In the genomic region with DNA sequence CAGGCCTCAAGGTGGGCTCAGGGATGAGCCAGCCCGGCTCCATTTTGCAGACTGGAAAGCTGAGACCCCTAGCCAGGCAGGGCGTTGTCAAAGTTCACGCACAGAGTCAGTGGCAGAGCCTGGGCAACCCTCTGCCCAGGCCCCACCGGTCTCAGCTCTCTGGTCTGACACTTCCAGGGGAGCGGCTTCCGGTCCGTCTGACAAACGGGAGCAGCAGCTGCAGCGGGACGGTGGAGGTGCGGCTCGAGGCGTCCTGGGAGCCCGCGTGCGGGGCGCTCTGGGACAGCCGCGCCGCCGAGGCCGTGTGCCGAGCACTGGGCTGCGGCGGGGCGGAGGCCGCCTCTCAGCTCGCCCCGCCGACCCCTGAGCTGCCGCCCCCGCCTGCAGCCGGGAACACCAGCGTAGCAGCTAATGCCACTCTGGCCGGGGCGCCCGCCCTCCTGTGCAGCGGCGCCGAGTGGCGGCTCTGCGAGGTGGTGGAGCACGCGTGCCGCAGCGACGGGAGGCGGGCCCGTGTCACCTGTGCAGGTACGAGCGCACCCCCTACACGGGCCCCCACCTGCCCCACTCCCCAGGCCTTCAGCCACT, we compare ENCODE assay signal across 9 cellular contexts. TPM values are rescaled to one million over a fixed set of nuclear protein-coding genes. Genes with fewer than 3 reads are reported as not detected.
DNase-seq lines count a peak whose midpoint lies in the region; ATAC-seq, FAIRE-seq and TF ChIP-seq lines count a peak whose summit lies in the region.
"Had no signal": no experiment of that assay in that cellular context is flagged by ENCODE, and none has a peak within 500 bp of the region (broad histone marks: within the 10 kb centered on the region; RNA-seq: fewer than 3 reads in every experiment).

No MANE protein-coding gene starts in this region.

- H2AFZ ChIP-seq in K562 (ENCODE audit: low read depth, low read length), result no peak overlapping the region

- TF ChIP-seq POLR2A in K562 (conservative IDR thresholded peaks at IDR 0.05), result no peak
- TF ChIP-seq POLR2A in lower leg skin (IDR thresholded peaks at IDR 0.05), result no peak

- H3K9ac ChIP-seq in K562 (ENCODE audit: insufficient read depth in 1 of 2, low read depth in 2 of 2, low read length in 2 of 2), result no peak overlapping the region

- ATAC-seq in K562, result peak; percentile 18; the same call in 1 of the 3 replicates
- ATAC-seq in memory B cell (ENCODE audit: low read depth), result peak; percentile 82
- ATAC-seq in HG03354 (IDR thresholded peaks at IDR 0.05; ENCODE audit: poor library complexity, severe bottlenecking, unreplicated experiment), result no peak
- ATAC-seq in GM18502 (IDR thresholded peaks at IDR 0.05; ENCODE audit: poor library complexity, unreplicated experiment), result no peak

- no peaks in the 10 kb centered on the region for H3K9me1 ChIP-seq in K562 (ENCODE audit: control insufficient read depth, insufficient read depth, low read length)

- H3K36me3 Mint-ChIP-seq in activated naive CD4-positive, alpha-beta T cell treated with anti-CD3 and anti-CD28 coated beads, Interleukin-2, amount 50 U/mL, for 24 hours, result peaks cover 26% of the 10 kb centered on the region
- no peaks in the 10 kb centered on the region for H3K36me3 Mint-ChIP-seq in memory B cell
- no peaks in the 10 kb centered on the region for H3K36me3 Mint-ChIP-seq in type B pancreatic cell

- H3K4me3 Mint-ChIP-seq in activated naive CD4-positive, alpha-beta T cell treated with anti-CD3 and anti-CD28 coated beads, Interleukin-2, amount 50 U/mL, for 24 hours, result peak overlapping the region; percentile 55
- H3K4me3 Mint-ChIP-seq in memory B cell (peak overlapping the region; percentile 88), type B pancreatic cell (peak overlapping the region; percentile 85)

- intact Hi-C loops in K562 (cut with micrococcal nuclease) (no loop called here), lower leg skin (cut with DNase I; ENCODE audit: low total_unique reads) (no loop called here)

- POLR2A ChIA-PET in K562 (lab: Yijun Ruan, JAX), result interaction anchor here (0.6 kb wide), 1 partner anchor 212 kb away, joined by 3 read pairs; no protein-coding TSS in a partner anchor

- peak overlapping the region; percentile 90 for H3K27ac Mint-ChIP-seq in activated naive CD4-positive, alpha-beta T cell treated with anti-CD3 and anti-CD28 coated beads, Interleukin-2, amount 50 U/mL, for 24 hours
- H3K27ac Mint-ChIP-seq in memory B cell (no peak overlapping the region), type B pancreatic cell (no peak overlapping the region)

- H3K27me3 ChIP-seq in K562 (ENCODE audit: control insufficient read depth in 2 of 2, insufficient read depth in 2 of 2, low read length in 2 of 2), result peaks cover 65 to 84% of the 10 kb centered on the region in 2 experiments

- H3K27ac ChIP-seq in K562 (ENCODE audit: extremely low read depth, low read depth, low read length), result no peak overlapping the region

- TF ChIP-seq RAD21 in K562 (CRISPR knock-in tag; conservative IDR thresholded peaks at IDR 0.05 in 1 of 2, IDR thresholded peaks at IDR 0.05 in 1 of 2), result no peak

- in situ Hi-C loops in K562 (cut with MboI), result no loop called here

- no peak for DNase-seq in activated naive CD4-positive, alpha-beta T cell treated with anti-CD3 and anti-CD28 coated beads, Interleukin-2, amount 50 U/mL, for 16 hours
- DNase-seq in K562 (ENCODE audit: extremely low read depth in 1 of 4, low spot score in 3 of 4) (peak in 1 of 4 experiments; percentile 19), memory B cell (ENCODE audit: low spot score in 2 of 2) (no peak), type B pancreatic cell (ENCODE audit: extremely low spot score, unreplicated experiment) (no peak), lower leg skin (ENCODE audit: low spot score in 2 of 2) (no peak)

- H3K79me2 ChIP-seq in K562 (ENCODE audit: control insufficient read depth, insufficient read depth, low read length), result no peaks in the 10 kb centered on the region

- peaks cover 8% of the 10 kb centered on the region; the same call in 1 of the 2 replicates for H4K20me1 ChIP-seq in K562 (replicated peaks; ENCODE audit: control insufficient read depth, insufficient read depth, low read length)

- peaks cover 84% of the 10 kb centered on the region for H3K4me1 Mint-ChIP-seq in activated naive CD4-positive, alpha-beta T cell treated with anti-CD3 and anti-CD28 coated beads, Interleukin-2, amount 50 U/mL, for 24 hours
- H3K4me1 Mint-ChIP-seq in memory B cell (peaks cover 10% of the 10 kb centered on the region), type B pancreatic cell (ENCODE audit: unreplicated experiment) (peaks cover 27% of the 10 kb centered on the region)

- BruUV-seq in K562 (replicated peaks; lab: Mats Ljungman, UMichigan), result no TSS peak

- H3K4me1 ChIP-seq in K562 (replicated peaks in 1 of 2; ENCODE audit: control insufficient read depth in 2 of 2, insufficient read depth in 2 of 2, low read length in 2 of 2), result peaks cover 0 to 20% of the 10 kb centered on the region in 2 experiments; a peak in 3 of 5 replicates

- 6% methylated on average over 45 of the region's 52 CpGs for WGBS in K562 (ENCODE audit: insufficient coverage, low coverage, missing lambda C conversion rate)
- WGBS in lower leg skin, 2 donors, result 13 to 86% methylated on average over 1 to 6 of the region's 52 CpGs

- no peaks in the 10 kb centered on the region for H3K27me3 Mint-ChIP-seq in activated naive CD4-positive, alpha-beta T cell treated with anti-CD3 and anti-CD28 coated beads, Interleukin-2, amount 50 U/mL, for 24 hours
- H3K27me3 Mint-ChIP-seq in memory B cell, result peaks cover 5% of the 10 kb centered on the region
- H3K27me3 Mint-ChIP-seq in type B pancreatic cell, result peaks cover 35% of the 10 kb centered on the region

- FAIRE-seq in K562 (lab: Jason Lieb, UNC), result no peak
- FAIRE-seq: G401.6 had no signal

- no peak overlapping the region for H3K4me2 ChIP-seq in K562 (ENCODE audit: insufficient read depth, low read length)

- no peak for TF ChIP-seq EP300 in K562 (IDR thresholded peaks at IDR 0.05; ENCODE audit: low read length)

- H3K9me3 ChIP-seq in K562 (replicated peaks; ENCODE audit: control insufficient read depth, insufficient read depth, low read depth, low read length), result no peaks in the 10 kb centered on the region

- H3K9me3 Mint-ChIP-seq in activated naive CD4-positive, alpha-beta T cell treated with anti-CD3 and anti-CD28 coated beads, Interleukin-2, amount 50 U/mL, for 24 hours, result no peaks in the 10 kb centered on the region
- H3K9me3 Mint-ChIP-seq in memory B cell (no peaks in the 10 kb centered on the region), type B pancreatic cell (no peaks in the 10 kb centered on the region)

- no peak for TF ChIP-seq CTCF in K562 (IDR thresholded peaks at IDR 0.05 in 2 of 3, conservative IDR thresholded peaks at IDR 0.05 in 1 of 3; ENCODE audit: insufficient read depth in 2 of 3, low read depth in 1 of 3, low read length in 3 of 3)
- no peak for TF ChIP-seq CTCF in type B pancreatic cell (conservative IDR thresholded peaks at IDR 0.05)
- no peak for TF ChIP-seq CTCF in lower leg skin (IDR thresholded peaks at IDR 0.05)

- H3K36me3 ChIP-seq in K562 (ENCODE audit: control insufficient read depth, insufficient read depth, low read length), result no peaks in the 10 kb centered on the region

- CTCF ChIA-PET in K562 (lab: Yijun Ruan, JAX; ENCODE audit: low intra/inter-chr PET ratio), result no interaction called here

- H3K4me3 ChIP-seq in K562 (no peak overlapping the region), lower leg skin (ENCODE audit: low read depth, poor library complexity, severe bottlenecking) (no peak overlapping the region)

TF ChIP-seq in K562, 482 proteins besides CTCF, POLR2A, EP300 and RAD21 (continues in another document):
- TF ChIP-seq GABPA (tag; conservative IDR thresholded peaks at IDR 0.05; ENCODE audit: low read depth), result 0 out of 2 replicates have a peak, but pooled peaks have one; percentile 13

RNA-seq across cellular contexts. Expression of a gene that starts 36.0 kb away (rescaled TPM):
- not detected in 2 replicates for total RNA-seq in K562 (2011; cell fraction: chromatin; rRNA removed; ENCODE audit: low replicate concordance)
- total RNA-seq in K562 (2011; cell fraction: nucleolus; rRNA removed), result not detected in 2 replicates
- not detected in 2 replicates for total RNA-seq in K562 (2011; cell fraction: nucleoplasm; rRNA removed)
- total RNA-seq in K562 (2014; rRNA removed) (not detected in 2 replicates), K562 (2014; rRNA removed; fragmentation: Illumina TruSeq; extraction: Trizol) (not detected in 2 replicates), K562 (2015; rRNA removed; fragmentation: Illumina TruSeq; extraction: Trizol) (not detected in 2 replicates), K562 (2021) (0.84 and 1.5 TPM in 2 replicates), type B pancreatic cell (ENCODE audit: low replicate concordance) (0.70 and 1.1 TPM in 2 replicates), lower leg skin (1 to 10 TPM in 3 of 4 donors, under 1 TPM in 1; 0.42 to 2.7 (median 1.8) TPM)
- polyA plus RNA-seq in K562 (2011; rRNA removed) (not detected in 2 replicates), K562 (2014; fragmentation: Illumina TruSeq; extraction: Trizol) (not detected in 2 replicates), K562 (2014; fragmentation: Nextera tagmentation; extraction: Ambion mirVana) (not detected), K562 (2014; rRNA removed) (not detected in 2 replicates)
- polyA plus RNA-seq in K562 (2011; cell fraction: cytosol; rRNA removed), result not detected in 2 replicates
- polyA plus RNA-seq in K562 (2011; cell fraction: nucleus; rRNA removed), result not detected in 2 replicates
- not detected in 2 replicates for polyA plus RNA-seq in K562 (2012)
- polyA minus RNA-seq in K562 (2011; rRNA and poly(A)+ RNA removed), result not detected in 2 replicates
- polyA minus RNA-seq in K562 (2011; cell fraction: cytosol; rRNA and poly(A)+ RNA removed), result not detected in 2 replicates
- polyA minus RNA-seq in K562 (2011; cell fraction: nucleus; rRNA and poly(A)+ RNA removed), result not detected in 2 replicates

RNA-seq across cellular contexts. Expression of a gene that starts 55.5 kb away (rescaled TPM):
- total RNA-seq in K562 (2011; cell fraction: chromatin; rRNA removed; ENCODE audit: low replicate concordance), result not detected in 2 replicates
- total RNA-seq in K562 (2011; cell fraction: nucleolus; rRNA removed), result not detected in 2 replicates
- total RNA-seq in K562 (2011; cell fraction: nucleoplasm; rRNA removed), result not detected in 2 replicates
- total RNA-seq in K562 (2014; rRNA removed) (not detected in 2 replicates), K562 (2014; rRNA removed; fragmentation: Illumina TruSeq; extraction: Trizol) (not detected in 2 replicates), K562 (2015; rRNA removed; fragmentation: Illumina TruSeq; extraction: Trizol) (not detected in 2 replicates), K562 (2021) (0.27 and 0.45 TPM in 2 replicates), type B pancreatic cell (ENCODE audit: low replicate concordance) (2.3 and 3.5 TPM in 2 replicates), lower leg skin (1 to 10 TPM; 4.4 to 7.4 (median 5.4) TPM)
- polyA plus RNA-seq in K562 (2011; rRNA removed) (not detected in 2 replicates), K562 (2014; fragmentation: Illumina TruSeq; extraction: Trizol) (not detected in 2 replicates), K562 (2014; fragmentation: Nextera tagmentation; extraction: Ambion mirVana) (not detected), K562 (2014; rRNA removed) (0.07 TPM in 1 of 2 replicates, not detected in the other)
- not detected in 2 replicates for polyA plus RNA-seq in K562 (2011; cell fraction: cytosol; rRNA removed)
- polyA plus RNA-seq in K562 (2011; cell fraction: nucleus; rRNA removed), result not detected in 2 replicates
- not detected in 2 replicates for polyA plus RNA-seq in K562 (2012)
- polyA minus RNA-seq in K562 (2011; rRNA and poly(A)+ RNA removed), result not detected in 2 replicates
- not detected in 2 replicates for polyA minus RNA-seq in K562 (2011; cell fraction: cytosol; rRNA and poly(A)+ RNA removed)
- not detected in 2 replicates for polyA minus RNA-seq in K562 (2011; cell fraction: nucleus; rRNA and poly(A)+ RNA removed)

Comparison
In these comparisons a context has a peak if more than half of its experiments do, and no peak if none do; other contexts are left out.
1. ATAC-seq: peak in K562 (single experiment) and memory B cell (single experiment); none in HG03354 (single experiment) and GM18502 (single experiment).
2. Peak in every context shown above with its lines, with median percentiles within 50 percentile points of each other: H3K4me3 Mint-ChIP-seq.